ENCODE assay signal across 8 cellular contexts in the genomic region with DNA sequence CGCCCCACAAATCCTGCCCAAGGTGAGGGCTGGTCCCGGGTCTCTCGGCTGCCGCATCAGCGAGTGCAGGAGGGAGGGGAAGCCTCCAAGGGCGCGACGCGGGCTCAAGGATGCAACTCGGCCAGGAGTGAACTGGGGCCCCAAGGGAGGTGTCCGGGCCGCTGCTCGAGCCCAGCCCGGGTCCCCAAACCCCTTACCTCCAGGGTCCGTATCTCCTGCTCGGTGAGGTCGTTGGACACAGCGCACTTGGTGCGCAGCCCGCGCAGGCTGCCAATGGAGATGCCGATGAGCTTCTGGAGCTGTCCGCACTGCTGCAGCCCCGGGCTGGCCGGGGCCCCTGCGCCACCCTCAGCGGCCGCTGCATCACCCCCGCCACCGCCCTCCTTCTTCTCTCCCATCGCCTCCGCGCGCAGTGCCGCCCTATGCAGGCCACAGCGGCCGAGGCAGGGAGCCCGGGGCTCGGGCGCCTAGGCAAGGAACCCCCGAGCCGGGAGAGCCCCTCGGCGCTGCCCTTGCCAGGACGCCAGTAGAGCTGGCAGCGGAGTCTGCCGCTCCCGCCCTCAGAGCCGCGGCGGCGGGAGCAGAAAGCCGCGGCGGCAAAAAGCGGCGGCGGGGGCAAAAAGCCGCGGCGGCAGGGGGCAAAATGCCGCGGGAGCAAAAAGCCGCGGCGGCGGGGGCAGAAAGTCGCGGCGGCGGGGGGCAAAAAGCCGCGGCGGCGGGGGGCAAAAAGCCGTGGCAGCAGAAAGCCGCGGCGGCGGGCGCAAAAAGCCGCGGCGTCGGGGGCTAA.
DNase-seq lines count a peak whose midpoint lies in the region; ATAC-seq and TF ChIP-seq lines count a peak whose summit lies in the region.
"Not testable (repeated sequence)": the region's sequence is repeated elsewhere in the genome, so short reads cannot be mapped to it uniquely, and the experiment has no call there.

No MANE protein-coding gene starts in this region.

- H3K4ac ChIP-seq in neuronal stem cell (ENCODE audit: low read length): not testable (repeated sequence)

- peak overlapping the region in 10 of 11 experiments; percentile 44 to 82 (median 58); a peak in 18 of 22 replicates for H3K9ac ChIP-seq in BLaER1 treated with 17β-estradiol and CSF1 and Interleukin-3, amounts not matched to agents 10 nM and 100 nM
- H3K9ac ChIP-seq in neuronal stem cell (ENCODE audit: low read depth, low read length, poor library complexity): not testable (repeated sequence)
- H3K9ac ChIP-seq in subcutaneous abdominal adipose tissue (ENCODE audit: low read length in 5 of 5): peak overlapping the region in 2 of 5 donors; percentile 39 to 62

- WGBS in neuronal stem cell (ENCODE audit: extremely low coverage in 2 of 2, insufficient read length in 2 of 2, insufficient replicate concordance in 1 of 2), 2 donors: no CpG with 5 or more reads among the region's 85 CpGs

- DNase-seq in HL-60 (ENCODE audit: low read depth in 1 of 2, low spot score in 1 of 2); OCI-LY7 (ENCODE audit: low spot score); effector memory CD8-positive, alpha-beta T cell: not testable (repeated sequence)
- peak; percentile 2 for DNase-seq in neuronal stem cell (ENCODE audit: low spot score)

- H2AK5ac ChIP-seq in neuronal stem cell (ENCODE audit: low read depth, low read length): not testable (repeated sequence)

- intact Hi-C loops in OCI-LY7 (cut with micrococcal nuclease; ENCODE audit: unreplicated experiment): loop anchor here (10.0 kb wide), 1 partner anchor 134 kb away; a partner anchor contains a TSS

- H4K8ac ChIP-seq in neuronal stem cell (ENCODE audit: low read depth, low read length): not testable (repeated sequence)

- H3K9me3 Mint-ChIP-seq in activated naive CD8-positive, alpha-beta T cell (ENCODE audit: low read depth); effector memory CD8-positive, alpha-beta T cell: not testable (repeated sequence)

- not testable (repeated sequence) for H3K23ac ChIP-seq in neuronal stem cell (ENCODE audit: low read depth, low read length, poor library complexity)

- H3K4me2 ChIP-seq in BLaER1 treated with 17β-estradiol and CSF1 and Interleukin-3, amounts not matched to agents 10 nM and 100 nM: peak overlapping the region; percentile 66 to 99 (median 92)
- peak overlapping the region; percentile 71 for H3K4me2 ChIP-seq in OCI-LY7 (ENCODE audit: low read length)
- H3K4me2 ChIP-seq in neuronal stem cell (ENCODE audit: insufficient read depth, low read length, poor library complexity, severe bottlenecking): peak overlapping the region; percentile 66

- H2AFZ ChIP-seq in OCI-LY7 (ENCODE audit: low read length): peak overlapping the region; percentile 66; the same call in 1 of the 2 replicates
- peak overlapping the region; percentile 91 for H2AFZ ChIP-seq in neuronal stem cell (ENCODE audit: low read length)

- peaks cover 0 to 20% (median 11%) of the 10 kb centered on the region in 11 experiments; a peak in 15 of 22 replicates for H4K20me1 ChIP-seq in BLaER1 treated with 17β-estradiol and CSF1 and Interleukin-3, amounts not matched to agents 10 nM and 100 nM
- H4K20me1 ChIP-seq in OCI-LY7 (ENCODE audit: insufficient read depth, low read length): not testable (repeated sequence)

- not testable (repeated sequence) for H2BK15ac ChIP-seq in neuronal stem cell (ENCODE audit: low read length)

- H2BK5ac ChIP-seq in neuronal stem cell (ENCODE audit: low read length): not testable (repeated sequence)

- not testable (repeated sequence) for H3K36me3 ChIP-seq in BLaER1 treated with 17β-estradiol and CSF1 and Interleukin-3, amounts not matched to agents 10 nM and 100 nM; OCI-LY7 (ENCODE audit: insufficient read depth, low read length); neuronal stem cell (replicated peaks in 1 of 2; ENCODE audit: control insufficient read depth in 2 of 2, insufficient read depth in 2 of 2, low read length in 2 of 2); subcutaneous abdominal adipose tissue (ENCODE audit: control insufficient read depth in 5 of 5, insufficient read depth in 5 of 5, low read length in 5 of 5)

- not testable (repeated sequence) for BruUV-seq in OCI-LY7 (replicated peaks; lab: Mats Ljungman, UMichigan)

- not testable (repeated sequence) for H3K14ac ChIP-seq in neuronal stem cell (ENCODE audit: low read length)

- TF ChIP-seq CTCF in HL-60 (IDR thresholded peaks at IDR 0.05; ENCODE audit: insufficient read depth, low read length); OCI-LY7 (conservative IDR thresholded peaks at IDR 0.05; ENCODE audit: low read length): not testable (repeated sequence)

- H3K27me3 ChIP-seq in BLaER1 treated with 17β-estradiol and CSF1 and Interleukin-3, amounts not matched to agents 10 nM and 100 nM: peaks cover 34 to 43% (median 37%) of the 10 kb centered on the region in 11 experiments
- H3K27me3 ChIP-seq in HL-60 (ENCODE audit: insufficient read depth, poor library complexity, severe bottlenecking) (peaks cover 20% of the 10 kb centered on the region), neuronal stem cell (ENCODE audit: control insufficient read depth in 3 of 3, insufficient read depth in 3 of 3, low read depth in 1 of 3, low read length in 3 of 3) (peaks cover 8 to 25% (median 10%) of the 10 kb centered on the region in 3 experiments)
- not testable (repeated sequence) for H3K27me3 ChIP-seq in subcutaneous abdominal adipose tissue (ENCODE audit: control insufficient read depth in 5 of 5, insufficient read depth in 4 of 5, low read length in 5 of 5)

- H3K4me1 ChIP-seq in BLaER1 treated with 17β-estradiol and CSF1 and Interleukin-3, amounts not matched to agents 10 nM and 100 nM: peaks cover 0 to 11% (median 8%) of the 10 kb centered on the region in 10 experiments; a peak in 12 of 20 replicates
- H3K4me1 ChIP-seq in OCI-LY7 (ENCODE audit: insufficient read depth, low read length, poor library complexity, severe bottlenecking) (peaks cover 11% of the 10 kb centered on the region), subcutaneous abdominal adipose tissue (ENCODE audit: control insufficient read depth in 5 of 5, insufficient read depth in 5 of 5, low read length in 5 of 5) (peaks cover 0 to 10% (median 7%) of the 10 kb centered on the region in 5 donors)
- not testable (repeated sequence) for H3K4me1 ChIP-seq in neuronal stem cell (ENCODE audit: control insufficient read depth in 2 of 2, insufficient read depth in 1 of 2, low read depth in 1 of 2, low read length in 2 of 2)

- H3K18ac ChIP-seq in neuronal stem cell (ENCODE audit: low read length): not testable (repeated sequence)

- not testable (repeated sequence) for H2BK12ac ChIP-seq in neuronal stem cell (ENCODE audit: low read length)

- not testable (repeated sequence) for H3K27ac ChIP-seq in BLaER1 treated with 17β-estradiol and CSF1 and Interleukin-3, amounts not matched to agents 10 nM and 100 nM; HL-60 (replicated peaks); neuronal stem cell (replicated peaks; ENCODE audit: low read length); subcutaneous abdominal adipose tissue (ENCODE audit: low read depth, low read length)
- H3K27ac ChIP-seq in OCI-LY7 (ENCODE audit: low read depth, low read length, poor library complexity, severe bottlenecking): peak overlapping the region; percentile 69

- H3K4me1 Mint-ChIP-seq in activated naive CD8-positive, alpha-beta T cell (ENCODE audit: low read depth); effector memory CD8-positive, alpha-beta T cell (ENCODE audit: low read depth in 2 of 2): not testable (repeated sequence)

- H3K9me3 ChIP-seq in BLaER1 treated with 17β-estradiol and CSF1 and Interleukin-3, amounts not matched to agents 10 nM and 100 nM (replicated peaks in 1 of 11); iPS-18c (ENCODE audit: control insufficient read depth, insufficient read depth, low read length); neuronal stem cell (replicated peaks in 1 of 2; ENCODE audit: control insufficient read depth in 2 of 2, insufficient read depth in 1 of 2, low read depth in 1 of 2, low read length in 2 of 2); subcutaneous abdominal adipose tissue (ENCODE audit: control insufficient read depth in 5 of 5, low read length in 5 of 5): not testable (repeated sequence)
- peaks cover 18% of the 10 kb centered on the region for H3K9me3 ChIP-seq in OCI-LY7 (ENCODE audit: low read length)

- POLR2A ChIA-PET in OCI-LY7 (lab: Charles Lee): interaction anchor here (0.6 to 1.3 kb wide), 2 partner anchors 8 to 333 kb away, joined by 3 to 7 read pairs; no protein-coding TSS in a partner anchor

- H3K27me3 Mint-ChIP-seq in activated naive CD8-positive, alpha-beta T cell: peaks cover 13% of the 10 kb centered on the region
- peaks cover 21 to 24% of the 10 kb centered on the region in 2 donors for H3K27me3 Mint-ChIP-seq in effector memory CD8-positive, alpha-beta T cell

- not testable (repeated sequence) for H4K91ac ChIP-seq in neuronal stem cell (ENCODE audit: low read depth, low read length, poor library complexity)

- H3K79me1 ChIP-seq in neuronal stem cell (ENCODE audit: low read depth, low read length): not testable (repeated sequence)

- H3K36me3 Mint-ChIP-seq in activated naive CD8-positive, alpha-beta T cell; effector memory CD8-positive, alpha-beta T cell (ENCODE audit: insufficient read depth): not testable (repeated sequence)

- CTCF ChIA-PET in OCI-LY7 (lab: Charles Lee; ENCODE audit: unreplicated experiment): not testable (repeated sequence)

- not testable (repeated sequence) for H3K27ac Mint-ChIP-seq in activated naive CD8-positive, alpha-beta T cell; effector memory CD8-positive, alpha-beta T cell

- peaks cover 36% of the 10 kb centered on the region for H3K79me2 ChIP-seq in OCI-LY7 (ENCODE audit: insufficient read depth, low read depth, low read length)

- not testable (repeated sequence) for H3K9me2 ChIP-seq in OCI-LY7 (ENCODE audit: insufficient read depth, low read length)

- not testable (repeated sequence) for H2BK120ac ChIP-seq in neuronal stem cell (ENCODE audit: low read depth, low read length)

- peak overlapping the region; percentile 54 to 70 (median 62) for H3K4me3 ChIP-seq in BLaER1 treated with 17β-estradiol and CSF1 and Interleukin-3, amounts not matched to agents 10 nM and 100 nM
- peak overlapping the region; percentile 37 for H3K4me3 ChIP-seq in HL-60 (replicated peaks; ENCODE audit: insufficient read depth, low read length)
- H3K4me3 ChIP-seq in OCI-LY7 (ENCODE audit: low read depth, low read length, poor library complexity, severe bottlenecking): peak overlapping the region; percentile 79
- H3K4me3 ChIP-seq in iPS-18c (ENCODE audit: insufficient read depth, low read depth, low read length): peak overlapping the region; percentile 50; the same call in 1 of the 2 replicates
- H3K4me3 ChIP-seq in neuronal stem cell (ENCODE audit: low read length in 2 of 2): peak overlapping the region; percentile 22 to 74
- H3K4me3 ChIP-seq in subcutaneous abdominal adipose tissue (ENCODE audit: low read depth in 1 of 5, low read length in 5 of 5): peak overlapping the region in 3 of 5 donors; percentile 50 to 67 (median 57)

- H3K4me3 Mint-ChIP-seq in activated naive CD8-positive, alpha-beta T cell: peak overlapping the region; percentile 7
- H3K4me3 Mint-ChIP-seq in effector memory CD8-positive, alpha-beta T cell: peak overlapping the region; percentile 64 to 73

- ATAC-seq in effector memory CD8-positive, alpha-beta T cell (replicated peaks): peak; percentile 49
